14 cellular contexts compared by ENCODE assay signal in the genomic region with DNA sequence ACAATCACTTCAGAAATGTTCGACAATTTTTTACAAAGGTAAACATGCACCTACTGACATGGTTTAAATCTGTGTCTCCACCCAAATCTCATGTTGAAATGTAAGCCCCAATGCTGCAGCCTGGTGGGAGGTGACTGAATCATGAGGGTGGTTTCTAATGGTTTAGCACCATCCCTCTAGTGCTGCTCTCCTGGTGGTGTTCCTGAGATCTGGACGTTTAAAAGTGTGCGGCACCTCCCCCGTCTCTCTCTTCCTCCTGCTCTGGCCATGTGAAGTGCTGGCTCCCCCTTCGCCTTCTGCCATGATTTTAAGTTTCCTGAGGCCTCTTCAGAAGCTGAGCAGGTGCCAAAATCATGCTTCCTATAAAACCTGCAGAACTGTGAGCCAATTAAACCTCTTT. TPM values are rescaled to one million over a fixed set of nuclear protein-coding genes. Genes with fewer than 3 reads are reported as not detected.
DNase-seq lines count a peak whose midpoint lies in the region; ATAC-seq and TF ChIP-seq lines count a peak whose summit lies in the region.
"Had no signal": no experiment of that assay in that cellular context is flagged by ENCODE, and none has a peak within 500 bp of the region (broad histone marks: within the 10 kb centered on the region; RNA-seq: fewer than 3 reads in every experiment).

No MANE protein-coding gene starts in this region.

- no peaks in the 10 kb centered on the region; the same call in 1 of the 2 replicates for H3K4me1 ChIP-seq in H9 (ENCODE audit: insufficient read depth, low read length)
- peaks cover 28% of the 10 kb centered on the region; the same call in 1 of the 2 replicates for H3K4me1 ChIP-seq in Panc1 (ENCODE audit: control insufficient read depth, insufficient read depth, low read length)
- no peaks in the 10 kb centered on the region for H3K4me1 ChIP-seq in neuronal stem cell (ENCODE audit: control insufficient read depth in 2 of 2, insufficient read depth in 1 of 2, low read depth in 1 of 2, low read length in 2 of 2)
- H3K4me1 ChIP-seq: BE2C had no signal

- H3K27me3 ChIP-seq in H9 (ENCODE audit: insufficient read depth, low read length) = no peaks in the 10 kb centered on the region
- H3K27me3 ChIP-seq in Panc1 (ENCODE audit: control insufficient read depth, insufficient read depth, low read length) = no peaks in the 10 kb centered on the region
- no peaks in the 10 kb centered on the region for H3K27me3 ChIP-seq in neuronal stem cell (ENCODE audit: control insufficient read depth in 3 of 3, insufficient read depth in 3 of 3, low read depth in 1 of 3, low read length in 3 of 3)
- H3K27me3 ChIP-seq: BE2C had no signal

- H2BK20ac ChIP-seq in H9 (ENCODE audit: low read depth, low read length, poor library complexity, severe bottlenecking) = no peak overlapping the region

- TF ChIP-seq CTCF in H9 (conservative IDR thresholded peaks at IDR 0.05) (0 out of 3 replicates have a peak, but pooled peaks have one; percentile 10), Panc1 (IDR thresholded peaks at IDR 0.05) (no peak)

- peak; percentile 53; the same call in 1 of the 2 replicates for ATAC-seq in Panc1
- no peak for ATAC-seq in natural killer cell treated with Interleukin-12 subunit alpha and Interleukin-12 subunit beta and Interleukin-15 and Interleukin-18, amount 100 ng/mL, for 72 hours
- no peak for ATAC-seq in HG03439 (IDR thresholded peaks at IDR 0.05; ENCODE audit: unreplicated experiment)

- in situ Hi-C loops in G401 (cut with HindIII; ENCODE audit: low sequenced_read_pairs) (loop anchor here (10.0 kb wide), 1 partner anchor 55 kb away; a partner anchor contains a TSS), Panc1 (cut with HindIII; ENCODE audit: low pct_unique_long_range_greater_than_20kb, low sequenced_read_pairs) (no loop called here)

- H2BK15ac ChIP-seq in H9 (ENCODE audit: low read depth, low read length) = no peak overlapping the region
- H2BK15ac ChIP-seq in neuronal stem cell (ENCODE audit: low read length) = no peak overlapping the region

- H3K23ac ChIP-seq in H9 (ENCODE audit: insufficient read length, low read depth, low read length) = no peak overlapping the region
- H3K23ac ChIP-seq in neuronal stem cell (ENCODE audit: low read depth, low read length, poor library complexity) = no peak overlapping the region

- H2BK12ac ChIP-seq in H9 (ENCODE audit: insufficient read length, low read depth, low read length) (no peak overlapping the region), neuronal stem cell (ENCODE audit: low read length) (no peak overlapping the region)

- H4K8ac ChIP-seq in H9 (replicated peaks; ENCODE audit: insufficient read length, low read depth, low read length) = no peak overlapping the region
- no peak overlapping the region for H4K8ac ChIP-seq in neuronal stem cell (ENCODE audit: low read depth, low read length)

- no peak overlapping the region for H3K14ac ChIP-seq in H9 (ENCODE audit: insufficient read depth, low read length)
- no peak overlapping the region for H3K14ac ChIP-seq in neuronal stem cell (ENCODE audit: low read length)

- no peaks in the 10 kb centered on the region for H4K20me1 ChIP-seq in H9 (ENCODE audit: control insufficient read depth, insufficient read depth, insufficient read length)

- CTCF ChIA-PET in Panc1 (lab: Charles Lee) = no interaction called here

- DNase-seq in G401 (ENCODE audit: low spot score) = peak; percentile 21
- DNase-seq in H9 = peak; percentile 41
- DNase-seq in Panc1 (ENCODE audit: low read depth, low spot score) = no peak
- DNase-seq in iPS DF 19.7 (ENCODE audit: low read depth, low spot score) = peak; percentile 3
- no peak for DNase-seq in natural killer cell treated with Interleukin-12 subunit alpha and Interleukin-12 subunit beta and Interleukin-15 and Interleukin-18, amount 100 ng/mL, for 72 hours (ENCODE audit: low spot score)
- no peak for DNase-seq in neuronal stem cell (ENCODE audit: low spot score)
- DNase-seq: BE2C; CD4-positive, alpha-beta memory T cell; KBM-7; NCI-H1092; NCI-H446; SIG-M5 had no signal

- no peaks in the 10 kb centered on the region for H3K79me1 ChIP-seq in H9 (ENCODE audit: insufficient read depth, low read depth, low read length, poor library complexity, severe bottlenecking)
- H3K79me1 ChIP-seq in neuronal stem cell (ENCODE audit: low read depth, low read length) = no peaks in the 10 kb centered on the region

- no peaks in the 10 kb centered on the region for H3K23me2 ChIP-seq in H9 (ENCODE audit: insufficient read length, low read depth, low read length, poor library complexity, severe bottlenecking)

- intact Hi-C loops in Panc1 (cut with micrococcal nuclease; ENCODE audit: unreplicated experiment) = no loop called here

- H3K9ac ChIP-seq in H9 (ENCODE audit: extremely low read depth, insufficient read length, low read length) (no peak overlapping the region), neuronal stem cell (ENCODE audit: low read depth, low read length, poor library complexity) (no peak overlapping the region)

- H3K9me3 Mint-ChIP-seq in H9 = no peaks in the 10 kb centered on the region
- H3K9me3 Mint-ChIP-seq in natural killer cell treated with Interleukin-12 subunit alpha and Interleukin-12 subunit beta and Interleukin-15 and Interleukin-18, amount 100 ng/mL, for 72 hours = no peaks in the 10 kb centered on the region
- H3K9me3 Mint-ChIP-seq: CD4-positive, alpha-beta memory T cell had no signal

- no peaks in the 10 kb centered on the region for H3K27me3 Mint-ChIP-seq in H9 (ENCODE audit: low read depth)
- H3K27me3 Mint-ChIP-seq in natural killer cell treated with Interleukin-12 subunit alpha and Interleukin-12 subunit beta and Interleukin-15 and Interleukin-18, amount 100 ng/mL, for 72 hours = no peaks in the 10 kb centered on the region
- H3K27me3 Mint-ChIP-seq: CD4-positive, alpha-beta memory T cell had no signal

- H3K9me3 ChIP-seq in H9 (ENCODE audit: control insufficient read depth, low read depth, low read length) (no peaks in the 10 kb centered on the region), Panc1 (ENCODE audit: control insufficient read depth, insufficient read depth, low read depth, low read length) (no peaks in the 10 kb centered on the region), neuronal stem cell (replicated peaks in 1 of 2; ENCODE audit: control insufficient read depth in 2 of 2, insufficient read depth in 1 of 2, low read depth in 1 of 2, low read length in 2 of 2) (no peaks in the 10 kb centered on the region)
- H3K9me3 ChIP-seq: BE2C had no signal

- H3K4me2 ChIP-seq in H9 (ENCODE audit: insufficient read depth, insufficient read length, low read length) (peak overlapping the region; percentile 13), neuronal stem cell (ENCODE audit: insufficient read depth, low read length, poor library complexity, severe bottlenecking) (no peak overlapping the region)

- no peak overlapping the region for H2AK5ac ChIP-seq in H9 (ENCODE audit: insufficient read length, low read length)
- H2AK5ac ChIP-seq in neuronal stem cell (ENCODE audit: low read depth, low read length) = no peak overlapping the region

- no peak overlapping the region for H4K5ac ChIP-seq in H9 (ENCODE audit: insufficient read length, low read depth, low read length)

- peaks cover 33 to 38% of the 10 kb centered on the region in 2 experiments for H3K4me1 Mint-ChIP-seq in H9
- peaks cover 38 to 46% of the 10 kb centered on the region in 2 donors for H3K4me1 Mint-ChIP-seq in natural killer cell treated with Interleukin-12 subunit alpha and Interleukin-12 subunit beta and Interleukin-15 and Interleukin-18, amount 100 ng/mL, for 72 hours (ENCODE audit: low read depth in 2 of 2)

- H4K91ac ChIP-seq in H9 (ENCODE audit: insufficient read length, low read depth, low read length) (no peak overlapping the region), neuronal stem cell (ENCODE audit: low read depth, low read length, poor library complexity) (no peak overlapping the region)

- no peaks in the 10 kb centered on the region; a peak in 3 of 7 replicates for H3K36me3 Mint-ChIP-seq in H9 (ENCODE audit: insufficient read depth in 1 of 3, low read depth in 3 of 3)
- H3K36me3 Mint-ChIP-seq in natural killer cell treated with Interleukin-12 subunit alpha and Interleukin-12 subunit beta and Interleukin-15 and Interleukin-18, amount 100 ng/mL, for 72 hours = no peaks in the 10 kb centered on the region
- H3K36me3 Mint-ChIP-seq: CD4-positive, alpha-beta memory T cell had no signal

- no peak overlapping the region for H2AFZ ChIP-seq in H9 (ENCODE audit: low read length)
- no peak overlapping the region for H2AFZ ChIP-seq in neuronal stem cell (ENCODE audit: low read length)

- H3K56ac ChIP-seq in H9 (ENCODE audit: insufficient read length, low read depth, low read length) = no peak overlapping the region

- H3K18ac ChIP-seq in H9 (ENCODE audit: insufficient read length, low read depth, low read length) (no peak overlapping the region), neuronal stem cell (ENCODE audit: low read length) (no peak overlapping the region)

- H3K36me3 ChIP-seq in Panc1 (ENCODE audit: control insufficient read depth, insufficient read depth, low read length) (no peaks in the 10 kb centered on the region), neuronal stem cell (replicated peaks in 1 of 2; ENCODE audit: control insufficient read depth in 2 of 2, insufficient read depth in 2 of 2, low read length in 2 of 2) (no peaks in the 10 kb centered on the region)
- H3K36me3 ChIP-seq: BE2C had no signal

- no peak overlapping the region for H3K4ac ChIP-seq in H9 (ENCODE audit: low read depth, low read length)
- H3K4ac ChIP-seq in neuronal stem cell (ENCODE audit: low read length) = no peak overlapping the region

- no peak overlapping the region for H3K27ac ChIP-seq in H9 (ENCODE audit: insufficient read length, low read depth, low read length)
- H3K27ac ChIP-seq in Panc1 (ENCODE audit: low read length) = no peak overlapping the region
- no peak overlapping the region for H3K27ac ChIP-seq in neuronal stem cell (replicated peaks; ENCODE audit: low read length)

- POLR2A ChIA-PET in Panc1 (lab: Charles Lee) = no interaction called here

- H2BK120ac ChIP-seq in H9 (ENCODE audit: low read depth, low read length, poor library complexity, severe bottlenecking) (no peak overlapping the region), neuronal stem cell (ENCODE audit: low read depth, low read length) (no peak overlapping the region)

- WGBS in H9 (ENCODE audit: extremely low coverage, insufficient read length, low lambda C conversion rate) = no CpG with 5 or more reads among the region's 5 CpGs
- no CpG with 5 or more reads among the region's 5 CpGs for WGBS in neuronal stem cell (ENCODE audit: extremely low coverage in 2 of 2, insufficient read length in 2 of 2, insufficient replicate concordance in 1 of 2), 2 donors

- peak overlapping the region in 2 of 3 experiments; percentile 85 to 90; a peak in 3 of 7 replicates for H3K27ac Mint-ChIP-seq in H9
- no peak overlapping the region for H3K27ac Mint-ChIP-seq in natural killer cell treated with Interleukin-12 subunit alpha and Interleukin-12 subunit beta and Interleukin-15 and Interleukin-18, amount 100 ng/mL, for 72 hours

- no peak overlapping the region for H3T11ph ChIP-seq in H9 (ENCODE audit: low read length)

- no TSS peak for BruUV-seq in Panc1 (replicated peaks; lab: Mats Ljungman, UMichigan)

- H3K4me3 ChIP-seq in Panc1 (ENCODE audit: low read depth in 2 of 2, low read length in 2 of 2) = no peak overlapping the region
- H3K4me3 ChIP-seq in neuronal stem cell (ENCODE audit: low read length in 2 of 2) = no peak overlapping the region

- H3K79me2 ChIP-seq in H9 (ENCODE audit: insufficient read depth, low read length) = no peaks in the 10 kb centered on the region; the same call in 1 of the 2 replicates

- peak overlapping the region; percentile 9 to 11; a peak in 2 of 5 replicates for H3K4me3 Mint-ChIP-seq in H9
- H3K4me3 Mint-ChIP-seq in natural killer cell treated with Interleukin-12 subunit alpha and Interleukin-12 subunit beta and Interleukin-15 and Interleukin-18, amount 100 ng/mL, for 72 hours = no peak overlapping the region

- no peak overlapping the region for H2BK5ac ChIP-seq in H9 (ENCODE audit: insufficient read length, low read length)
- no peak overlapping the region for H2BK5ac ChIP-seq in neuronal stem cell (ENCODE audit: low read length)

RNA-seq across cellular contexts. Expression of a gene that starts 28.3 kb away (rescaled TPM):
- 13.8 and 14.2 TPM in 2 replicates for total RNA-seq in G401 (2014; rRNA removed; shearing (Covaris generic))
- total RNA-seq in H9 (2021) = 25.8 and 26.8 TPM in 2 replicates
- total RNA-seq in Panc1 (2021; ENCODE audit: unreplicated experiment) = 70.6 TPM
- 12.9 TPM for polyA plus RNA-seq in Panc1 (2012; ENCODE audit: insufficient read length)
- 10 to 100 TPM; 59.0 to 64.6 TPM for total RNA-seq in natural killer cell treated with Interleukin-12 subunit alpha and Interleukin-12 subunit beta and Interleukin-15 and Interleukin-18, amount 100 ng/mL, for 72 hours
- 9.5 TPM for polyA plus RNA-seq in neuronal stem cell (2013, experiment 1 of 2)
- polyA plus RNA-seq in neuronal stem cell (2013, experiment 2 of 2) = 10.4 TPM

RNA-seq across cellular contexts. Expression of a gene that starts 58.7 kb away (rescaled TPM):
- 0.37 TPM in 1 of 2 replicates, not detected in the other for total RNA-seq in G401 (2014; rRNA removed; shearing (Covaris generic))
- total RNA-seq in H9 (2021) (0.37 and 0.61 TPM in 2 replicates), Panc1 (2021; ENCODE audit: unreplicated experiment) (1.1 TPM)
- 3.0 TPM for polyA plus RNA-seq in Panc1 (2012; ENCODE audit: insufficient read length)
- not detected for total RNA-seq in natural killer cell treated with Interleukin-12 subunit alpha and Interleukin-12 subunit beta and Interleukin-15 and Interleukin-18, amount 100 ng/mL, for 72 hours
- 0.07 TPM for polyA plus RNA-seq in neuronal stem cell (2013, experiment 1 of 2)
- polyA plus RNA-seq in neuronal stem cell (2013, experiment 2 of 2) = 0.07 TPM
- total RNA-seq: CD4-positive, alpha-beta memory T cell had no signal
- polyA plus RNA-seq: AG04450; CD4-positive, alpha-beta memory T cell had no signal

Comparison
In these comparisons a context has a peak if more than half of its experiments do, and no peak if none do; other contexts are left out.
1. DNase-seq: peak in G401 (single experiment), H9 (single experiment) and iPS DF 19.7 (single experiment); none in Panc1 (single experiment), natural killer cell treated with Interleukin-12 subunit alpha and Interleukin-12 subunit beta and Interleukin-15 and Interleukin-18, amount 100 ng/mL, for 72 hours (single experiment) and neuronal stem cell (single experiment).
2. H3K27ac Mint-ChIP-seq: peak in H9 (2 of 3); none in natural killer cell treated with Interleukin-12 subunit alpha and Interleukin-12 subunit beta and Interleukin-15 and Interleukin-18, amount 100 ng/mL, for 72 hours (0 of 2).